17 cellular contexts compared by ENCODE assay signal in the genomic region with DNA sequence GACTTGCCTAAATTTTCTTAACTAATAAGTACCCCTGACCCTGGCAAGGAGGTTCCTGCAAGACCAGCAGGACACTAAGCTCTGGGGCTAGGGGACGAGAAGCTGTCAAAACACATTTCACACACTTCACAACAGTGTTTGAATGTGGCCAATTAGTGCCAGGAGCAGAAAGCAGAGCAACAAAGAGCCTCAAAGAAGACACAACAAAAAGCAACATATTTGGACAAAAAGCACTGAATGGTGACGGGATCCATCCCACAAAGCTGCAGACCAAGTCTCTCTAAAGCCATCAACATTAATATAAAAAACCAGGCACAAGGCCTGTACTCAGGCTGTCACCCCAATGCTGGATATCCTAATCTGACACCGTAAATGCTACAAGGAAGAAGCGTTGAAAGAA.
DNase-seq lines count a peak whose midpoint lies in the region; ATAC-seq and TF ChIP-seq lines count a peak whose summit lies in the region.
"Had no signal": no experiment of that assay in that cellular context is flagged by ENCODE, and none has a peak within 500 bp of the region (broad histone marks: within the 10 kb centered on the region; RNA-seq: fewer than 3 reads in every experiment).

No MANE protein-coding gene starts in this region.

- H3K27ac Mint-ChIP-seq in neural progenitor cell (peak overlapping the region; percentile 18), GM23338 (no peak overlapping the region)
- H3K27ac Mint-ChIP-seq: CD4-positive, alpha-beta memory T cell had no signal

- H3K4me3 ChIP-seq in neural progenitor cell, result no peak overlapping the region
- H3K4me3 ChIP-seq in GM23338, result no peak overlapping the region
- no peak overlapping the region for H3K4me3 ChIP-seq in osteoblast (ENCODE audit: insufficient read depth, low read length)
- H3K4me3 ChIP-seq: A549 had no signal

- H3K9me3 ChIP-seq in neural progenitor cell (ENCODE audit: low read depth) (no peaks in the 10 kb centered on the region), osteoblast (ENCODE audit: low read depth, low read length) (no peaks in the 10 kb centered on the region)
- H3K9me3 ChIP-seq: A549 had no signal

- H3K9ac ChIP-seq in neural progenitor cell, result no peak overlapping the region

- H3K4me3 Mint-ChIP-seq in neural progenitor cell (no peak overlapping the region), GM23338 (no peak overlapping the region)
- H3K4me3 Mint-ChIP-seq: CD4-positive, alpha-beta memory T cell had no signal

- no peaks in the 10 kb centered on the region for H3F3A ChIP-seq in neural progenitor cell (ENCODE audit: low read depth)
- H3F3A ChIP-seq in GM23338 (replicated peaks; ENCODE audit: low read depth), result no peaks in the 10 kb centered on the region

- H3K4me2 ChIP-seq in neural progenitor cell (no peak overlapping the region), GM23338 (no peak overlapping the region), osteoblast (ENCODE audit: insufficient read depth, low read length) (no peak overlapping the region)
- H3K4me2 ChIP-seq: A549 had no signal

- H2AFZ ChIP-seq in neural progenitor cell (replicated peaks), result no peak overlapping the region
- H2AFZ ChIP-seq in GM23338, result no peak overlapping the region
- H2AFZ ChIP-seq in osteoblast (ENCODE audit: low read length), result no peak overlapping the region

- no peaks in the 10 kb centered on the region for H3K4me1 ChIP-seq in neural progenitor cell
- H3K4me1 ChIP-seq in GM23338 (ENCODE audit: insufficient read depth), result no peaks in the 10 kb centered on the region
- H3K4me1 ChIP-seq in osteoblast (ENCODE audit: insufficient read depth, low read length), result no peaks in the 10 kb centered on the region
- H3K4me1 ChIP-seq: A549 had no signal

- no peaks in the 10 kb centered on the region for H3K36me3 ChIP-seq in neural progenitor cell
- no peaks in the 10 kb centered on the region for H3K36me3 ChIP-seq in GM23338 (ENCODE audit: insufficient read depth)
- H3K36me3 ChIP-seq in osteoblast (ENCODE audit: insufficient read depth, low read length), result no peaks in the 10 kb centered on the region

- H4K20me1 ChIP-seq in neural progenitor cell (ENCODE audit: low read depth) (no peaks in the 10 kb centered on the region), GM23338 (replicated peaks; ENCODE audit: insufficient read depth) (no peaks in the 10 kb centered on the region), osteoblast (ENCODE audit: insufficient read depth, low read length) (no peaks in the 10 kb centered on the region)

- no peaks in the 10 kb centered on the region; the same call in 1 of the 2 replicates for H3K9me2 ChIP-seq in GM23338 (ENCODE audit: insufficient read depth)

- H3K36me3 Mint-ChIP-seq in neural progenitor cell, result no peaks in the 10 kb centered on the region
- H3K36me3 Mint-ChIP-seq in GM23338 (ENCODE audit: low read depth), result no peaks in the 10 kb centered on the region
- H3K36me3 Mint-ChIP-seq: CD4-positive, alpha-beta memory T cell had no signal

- ATAC-seq in GM23338, result no peak
- ATAC-seq in GM19463 (IDR thresholded peaks at IDR 0.05; ENCODE audit: unreplicated experiment), result no peak
- ATAC-seq: A549 had no signal

- TF ChIP-seq CTCF in neural progenitor cell (IDR thresholded peaks at IDR 0.05) (no peak), GM23338 (conservative IDR thresholded peaks at IDR 0.05; ENCODE audit: low read depth in 2 of 2) (no peak), osteoblast (IDR thresholded peaks at IDR 0.05; ENCODE audit: extremely low read depth, low read depth, low read length) (no peak)

- H3K27ac ChIP-seq in neural progenitor cell, result peak overlapping the region; percentile 23
- no peak overlapping the region for H3K27ac ChIP-seq in GM23338 (ENCODE audit: low read depth)
- H3K27ac ChIP-seq in osteoblast (ENCODE audit: low read depth, low read length), result no peak overlapping the region
- H3K27ac ChIP-seq: A549 had no signal

- peak; percentile 79 for DNase-seq in globus pallidus (ENCODE audit: low spot score)
- DNase-seq in neural progenitor cell (ENCODE audit: low spot score), result peak; percentile 26
- peak; percentile 62 for DNase-seq in putamen (ENCODE audit: low spot score)
- DNase-seq in SIG-M5 (lab: John Stamatoyannopoulos, UW), result no peak
- DNase-seq in GM23338 (ENCODE audit: low spot score), result no peak
- DNase-seq in osteoblast (ENCODE audit: insufficient read length, low spot score, missing footprints), result no peak
- DNase-seq: 8988T; Calu3; CD4-positive, alpha-beta memory T cell; COR-L47; DMS53; DMS79 treated with DMSO at 0.1 percent for 48 hours; GF-D8; H7; HCEC 1CT had no signal

- H3K79me2 ChIP-seq in neural progenitor cell (ENCODE audit: low read depth), result no peaks in the 10 kb centered on the region
- no peaks in the 10 kb centered on the region for H3K79me2 ChIP-seq in GM23338 (replicated peaks; ENCODE audit: insufficient read depth)
- no peaks in the 10 kb centered on the region for H3K79me2 ChIP-seq in osteoblast (ENCODE audit: insufficient read depth, low read length)

- peaks cover 4% of the 10 kb centered on the region for H3K9me3 Mint-ChIP-seq in neural progenitor cell
- no peaks in the 10 kb centered on the region for H3K9me3 Mint-ChIP-seq in GM23338
- H3K9me3 Mint-ChIP-seq: CD4-positive, alpha-beta memory T cell had no signal

- H3K4me1 Mint-ChIP-seq in neural progenitor cell (peaks cover 8% of the 10 kb centered on the region), GM23338 (no peaks in the 10 kb centered on the region)
- H3K4me1 Mint-ChIP-seq: CD4-positive, alpha-beta memory T cell had no signal

- peaks cover 2% of the 10 kb centered on the region for H3K27me3 Mint-ChIP-seq in neural progenitor cell (ENCODE audit: insufficient read depth, low read depth)
- H3K27me3 Mint-ChIP-seq in GM23338 (ENCODE audit: insufficient read depth, low read depth, poor library complexity), result peaks cover 4% of the 10 kb centered on the region

- H3K27me3 ChIP-seq in neural progenitor cell (no peaks in the 10 kb centered on the region), GM23338 (ENCODE audit: insufficient read depth) (no peaks in the 10 kb centered on the region), osteoblast (ENCODE audit: insufficient read depth, low read length) (no peaks in the 10 kb centered on the region)

TF ChIP-seq in GM23338, 12 proteins besides CTCF, POLR2A, EP300 and RAD21 (continues in another document):
- no peak for TF ChIP-seq ZNF114 (CRISPR knock-in tag; IDR thresholded peaks at IDR 0.05)
- no peak for TF ChIP-seq NANOG (IDR thresholded peaks at IDR 0.05; ENCODE audit: borderline replicate concordance)
- TF ChIP-seq REST (IDR thresholded peaks at IDR 0.05; ENCODE audit: unreplicated experiment), result no peak

Comparison
In these comparisons a context has a peak if more than half of its experiments do, and no peak if none do; other contexts are left out.
1. DNase-seq: peak in globus pallidus (single experiment), neural progenitor cell (single experiment) and putamen (single experiment); none in SIG-M5 (single experiment), GM23338 (single experiment) and osteoblast (single experiment).